ENCODE assay signal across 8 cellular contexts in genomic region chr6:130644175-130644574, GRCh38.
"Had no signal": no experiment of that assay in that cellular context is flagged by ENCODE, and none has a peak within 500 bp of the region (broad histone marks: within the 10 kb centered on the region; RNA-seq: fewer than 3 reads in every experiment).

No MANE protein-coding gene starts in this region.

- FAIRE-seq: G401.6, GM12878, GM12891, GM12892, GM18507, GM19239 had no signal

- H3K4me3 ChIP-seq: GM12878 had no signal

- ATAC-seq: GM12878 had no signal

- DNase-seq: GDM1, GF-D8 had no signal
